Comparison of ENCODE assay signal across 8 cellular contexts in genomic region chr12:124913474-124914391, GRCh38. TPM values are rescaled to one million over a fixed set of nuclear protein-coding genes. Genes with fewer than 3 reads are reported as not detected.
DNase-seq lines count a peak whose midpoint lies in the region; ATAC-seq and TF ChIP-seq lines count a peak whose summit lies in the region.

No MANE protein-coding gene starts in this region.

- no peaks in the 10 kb centered on the region for H3K9me3 Mint-ChIP-seq in chondrocyte (ENCODE audit: low read depth)

- peak; percentile 90 for DNase-seq in ELR (ENCODE audit: low read depth)
- peak; percentile 95 for DNase-seq in chondrocyte (ENCODE audit: low spot score)
- peak; percentile 90 to 92 (median 91) for DNase-seq in right lobe of liver
- peak; percentile 89 to 96 (median 91) for DNase-seq in stimulated activated CD4-positive, alpha-beta T cell treated with anti-CD3 and anti-CD28 coated beads, TNF-alpha, amount 100 ng/mL, for 24 hours (ENCODE audit: low read depth in 3 of 3)
- no peak for DNase-seq in NCI-H774 (lab: John Stamatoyannopoulos, UW)
- no peak for DNase-seq in occipital lobe (lab: John Stamatoyannopoulos, UW)

- H3K27me3 Mint-ChIP-seq in chondrocyte (ENCODE audit: low read depth), result no peaks in the 10 kb centered on the region

- WGBS in right lobe of liver (ENCODE audit: insufficient coverage, low coverage, low lambda C conversion rate, missing lambda C conversion rate), result 2% methylated on average over 21 of the region's 46 CpGs

- H3K27ac ChIP-seq in right lobe of liver, result peak overlapping the region; percentile 100

- TF ChIP-seq POLR2A in right lobe of liver (IDR thresholded peaks at IDR 0.05), result no peak

- ATAC-seq in HG02970 (IDR thresholded peaks at IDR 0.05; ENCODE audit: low FRiP score, unreplicated experiment) (peak; percentile 14), right lobe of liver (peak; percentile 22 to 56 (median 48))

- no peaks in the 10 kb centered on the region for H3K27me3 ChIP-seq in right lobe of liver

- H3K4me1 Mint-ChIP-seq in chondrocyte (ENCODE audit: low read depth), result peaks cover 75% of the 10 kb centered on the region

- H3K4me3 Mint-ChIP-seq in chondrocyte (ENCODE audit: unreplicated experiment), result peak overlapping the region; percentile 99

- H3K9me3 ChIP-seq in right lobe of liver, result no peaks in the 10 kb centered on the region

- 0 out of 2 replicates have a peak, but pooled peaks have one; percentile 15 for TF ChIP-seq CTCF in WI38 (IDR thresholded peaks at IDR 0.05; ENCODE audit: low read depth, low read length)
- peak; percentile 75 for TF ChIP-seq CTCF in chondrocyte (IDR thresholded peaks at IDR 0.05)
- TF ChIP-seq CTCF in right lobe of liver (IDR thresholded peaks at IDR 0.05), result peak; percentile 44 to 52 (median 50)

- peaks cover 0 to 24% (median 11%) of the 10 kb centered on the region in 4 donors for H3K36me3 ChIP-seq in right lobe of liver

- peaks cover 3 to 45% (median 12%) of the 10 kb centered on the region in 4 donors for H3K4me1 ChIP-seq in right lobe of liver

- intact Hi-C loops in right lobe of liver (cut with DNase I), result no loop called here

- H3K36me3 Mint-ChIP-seq in chondrocyte (ENCODE audit: low read depth), result peaks cover 36% of the 10 kb centered on the region

- peak overlapping the region; percentile 100 for H3K27ac Mint-ChIP-seq in chondrocyte (ENCODE audit: unreplicated experiment)

- peak overlapping the region; percentile 75 for H3K4me3 ChIP-seq in WI38 (ENCODE audit: low read depth, low read length)
- peak overlapping the region; percentile 55 to 91 (median 79) for H3K4me3 ChIP-seq in right lobe of liver

RNA-seq across cellular contexts. Expression of gene UBC, which starts 0.7 kb away (rescaled TPM):
- total RNA-seq in chondrocyte (987 to 1,235 TPM (median 1,212 TPM) in 3 replicates), right lobe of liver (1,000 to 10,000 TPM in 1 of 6 experiments, 100 to 1,000 TPM in 5; 390 to 1,023 (median 604) TPM), occipital lobe (1,477 TPM)

RNA-seq across cellular contexts. Expression of gene SCARB1, which starts 50.1 kb away (rescaled TPM):
- 20.1 to 30.0 TPM (median 20.4 TPM) in 3 replicates for total RNA-seq in chondrocyte
- 100 to 1,000 TPM; 128 to 359 (median 214) TPM for total RNA-seq in right lobe of liver
- 8.9 TPM for total RNA-seq in occipital lobe

Comparison
In these comparisons a context has a peak if more than half of its experiments do, and no peak if none do; other contexts are left out.
1. DNase-seq: peak in ELR (single experiment), chondrocyte (single experiment), right lobe of liver (3 of 3) and stimulated activated CD4-positive, alpha-beta T cell treated with anti-CD3 and anti-CD28 coated beads, TNF-alpha, amount 100 ng/mL, for 24 hours (3 of 3); none in NCI-H774 (single experiment) and occipital lobe (single experiment).
2. CTCF ChIP-seq: peak in every context shown above with its lines; median percentile 75 in chondrocyte; 50 in right lobe of liver; 15 in WI38.